1 cellular context compared by ENCODE assay signal in genomic region chr1:32964461-32965250, GRCh38.
A peak's percentile ranks its signal among the peaks of the same experiment; 100 is the strongest.
TF ChIP-seq lines count a peak whose summit lies in the region.

Gene RNF19B (minus strand): TSS chr1:32964809. CDS start chr1:32964685, 124 bp downstream.

TF ChIP-seq in HepG2, 621 proteins besides CTCF, POLR2A, EP300 and RAD21 (continued from another document and continues in another):
- TF ChIP-seq PAXIP1 (CRISPR knock-in tag; conservative IDR thresholded peaks at IDR 0.05) (peak; percentile 47; the same call in 1 of the 2 replicates), YY1 (IDR thresholded peaks at IDR 0.05; ENCODE audit: insufficient read depth, insufficient replicate concordance, low read depth, low read length) (peak; percentile 96), ARHGAP35 (CRISPR knock-in tag; IDR thresholded peaks at IDR 0.05; ENCODE audit: borderline replicate concordance) (peak; percentile 64; the same call in 1 of the 2 replicates), PHB2 (IDR thresholded peaks at IDR 0.05; ENCODE audit: partially characterized antibody) (no peak), ZIK1 (CRISPR knock-in tag; IDR thresholded peaks at IDR 0.05; ENCODE audit: borderline replicate concordance, low read depth) (no peak), HOXA5 (CRISPR knock-in tag; IDR thresholded peaks at IDR 0.05) (0 out of 2 replicates have a peak, but pooled peaks have one; percentile 57), HMG20A (CRISPR knock-in tag; IDR thresholded peaks at IDR 0.05; ENCODE audit: borderline replicate concordance) (peak; percentile 24; the same call in 1 of the 2 replicates), SPEN (CRISPR knock-in tag; IDR thresholded peaks at IDR 0.05; ENCODE audit: low read depth) (peak; percentile 76), ZBTB20 (CRISPR knock-in tag; IDR thresholded peaks at IDR 0.05; ENCODE audit: borderline replicate concordance, low read depth) (peak; percentile 41; the same call in 1 of the 2 replicates), MTA1 (CRISPR knock-in tag; IDR thresholded peaks at IDR 0.05; ENCODE audit: borderline replicate concordance) (no peak), NR2F1 (CRISPR knock-in tag; IDR thresholded peaks at IDR 0.05) (no peak), GABPA (IDR thresholded peaks at IDR 0.05; ENCODE audit: low read depth, low read length) (no peak), GABPA (CRISPR knock-in tag; IDR thresholded peaks at IDR 0.05; ENCODE audit: low read depth) (no peak), ZSCAN25 (CRISPR knock-in tag; IDR thresholded peaks at IDR 0.05) (peak; percentile 83; the same call in 1 of the 2 replicates), ZNF891 (CRISPR knock-in tag; IDR thresholded peaks at IDR 0.05) (peak; percentile 31; the same call in 1 of the 2 replicates), ISX (CRISPR knock-in tag; conservative IDR thresholded peaks at IDR 0.05) (no peak), ZNF136 (CRISPR knock-in tag; IDR thresholded peaks at IDR 0.05; ENCODE audit: low read depth) (peak; percentile 58; the same call in 1 of the 2 replicates), KLF15 (CRISPR knock-in tag; IDR thresholded peaks at IDR 0.05; ENCODE audit: borderline replicate concordance) (no peak), ZNF644 (CRISPR knock-in tag; IDR thresholded peaks at IDR 0.05; ENCODE audit: low read depth) (peak; percentile 99), ZNF292 (CRISPR knock-in tag; IDR thresholded peaks at IDR 0.05; ENCODE audit: borderline replicate concordance, low read depth) (no peak), ZNF207 (IDR thresholded peaks at IDR 0.05; ENCODE audit: borderline replicate concordance) (no peak), ZNF235 (CRISPR knock-in tag; IDR thresholded peaks at IDR 0.05; ENCODE audit: borderline replicate concordance) (no peak), ZNF570 (CRISPR knock-in tag; IDR thresholded peaks at IDR 0.05; ENCODE audit: borderline replicate concordance) (no peak), ZNF879 (CRISPR knock-in tag; IDR thresholded peaks at IDR 0.05) (no peak), KAT8 (CRISPR knock-in tag; IDR thresholded peaks at IDR 0.05) (peak; percentile 90), ZSCAN20 (CRISPR knock-in tag; IDR thresholded peaks at IDR 0.05; ENCODE audit: borderline replicate concordance) (no peak), ZNF562 (CRISPR knock-in tag; IDR thresholded peaks at IDR 0.05; ENCODE audit: borderline replicate concordance) (no peak), ZBTB46 (CRISPR knock-in tag; IDR thresholded peaks at IDR 0.05; ENCODE audit: borderline replicate concordance) (no peak), ZNF256 (CRISPR knock-in tag; conservative IDR thresholded peaks at IDR 0.05) (no peak), SMAD9 (CRISPR knock-in tag; IDR thresholded peaks at IDR 0.05) (no peak), SUZ12 (IDR thresholded peaks at IDR 0.05; ENCODE audit: low read depth, low read length) (no peak), ZNF589 (CRISPR knock-in tag; conservative IDR thresholded peaks at IDR 0.05) (0 out of 2 replicates have a peak, but pooled peaks have one; percentile 20), ZNF605 (CRISPR knock-in tag; IDR thresholded peaks at IDR 0.05) (no peak), ARNT2 (CRISPR knock-in tag; IDR thresholded peaks at IDR 0.05; ENCODE audit: low read depth) (peak; percentile 88), RBM22 (optimal IDR thresholded peaks at IDR 0.05; ENCODE audit: low read length) (no peak), IRF2 (CRISPR knock-in tag; IDR thresholded peaks at IDR 0.05) (peak; percentile 71; the same call in 1 of the 2 replicates), TRIM24 (CRISPR knock-in tag; IDR thresholded peaks at IDR 0.05) (no peak), HMGA1 (CRISPR knock-in tag; conservative IDR thresholded peaks at IDR 0.05) (no peak), DNMT1 (CRISPR knock-in tag; IDR thresholded peaks at IDR 0.05) (no peak), CEBPG (CRISPR knock-in tag; IDR thresholded peaks at IDR 0.05) (0 out of 2 replicates have a peak, but pooled peaks have one; percentile 25), HNRNPH1 (optimal IDR thresholded peaks at IDR 0.05; ENCODE audit: low read depth, low read length) (no peak), ASH2L (IDR thresholded peaks at IDR 0.05; ENCODE audit: insufficient read length, low read depth, low read length) (peak; percentile 30), SNAPC5 (CRISPR knock-in tag; IDR thresholded peaks at IDR 0.05; ENCODE audit: borderline replicate concordance) (no peak), NFE2L1 (CRISPR knock-in tag; IDR thresholded peaks at IDR 0.05; ENCODE audit: borderline replicate concordance) (no peak), MATR3 (CRISPR knock-in tag; IDR thresholded peaks at IDR 0.05) (no peak), TEF (CRISPR knock-in tag; IDR thresholded peaks at IDR 0.05) (no peak), MXD3 (CRISPR knock-in tag; IDR thresholded peaks at IDR 0.05) (peak; percentile 75), ZNF460 (CRISPR knock-in tag; IDR thresholded peaks at IDR 0.05; ENCODE audit: borderline replicate concordance) (no peak), KAT7 (CRISPR knock-in tag; IDR thresholded peaks at IDR 0.05; ENCODE audit: borderline replicate concordance) (no peak; the same call in 1 of the 2 replicates), PCBP2 (optimal IDR thresholded peaks at IDR 0.05; ENCODE audit: low read depth, low read length, poor library complexity, severe bottlenecking) (no peak), ZC3H4 (CRISPR knock-in tag; IDR thresholded peaks at IDR 0.05; ENCODE audit: borderline replicate concordance) (no peak), NONO (IDR thresholded peaks at IDR 0.05) (no peak), NONO (CRISPR knock-in tag; conservative IDR thresholded peaks at IDR 0.05) (peak; percentile 65), MYC (CRISPR knock-in tag; IDR thresholded peaks at IDR 0.05; ENCODE audit: borderline replicate concordance) (no peak; the same call in 1 of the 2 replicates), TOE1 (CRISPR knock-in tag; IDR thresholded peaks at IDR 0.05) (peak; percentile 89; the same call in 1 of the 2 replicates), NFATC3 (CRISPR knock-in tag; IDR thresholded peaks at IDR 0.05) (no peak), PLRG1 (conservative IDR thresholded peaks at IDR 0.05) (no peak)
- TF ChIP-seq, protein P1, sequence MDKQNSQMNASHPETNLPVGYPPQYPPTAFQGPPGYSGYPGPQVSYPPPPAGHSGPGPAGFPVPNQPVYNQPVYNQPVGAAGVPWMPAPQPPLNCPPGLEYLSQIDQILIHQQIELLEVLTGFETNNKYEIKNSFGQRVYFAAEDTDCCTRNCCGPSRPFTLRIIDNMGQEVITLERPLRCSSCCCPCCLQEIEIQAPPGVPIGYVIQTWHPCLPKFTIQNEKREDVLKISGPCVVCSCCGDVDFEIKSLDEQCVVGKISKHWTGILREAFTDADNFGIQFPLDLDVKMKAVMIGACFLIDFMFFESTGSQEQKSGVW (CRISPR knock-in tag; IDR thresholded peaks at IDR 0.05; ENCODE audit: borderline replicate concordance) = no peak
- TF ChIP-seq, protein P2, sequence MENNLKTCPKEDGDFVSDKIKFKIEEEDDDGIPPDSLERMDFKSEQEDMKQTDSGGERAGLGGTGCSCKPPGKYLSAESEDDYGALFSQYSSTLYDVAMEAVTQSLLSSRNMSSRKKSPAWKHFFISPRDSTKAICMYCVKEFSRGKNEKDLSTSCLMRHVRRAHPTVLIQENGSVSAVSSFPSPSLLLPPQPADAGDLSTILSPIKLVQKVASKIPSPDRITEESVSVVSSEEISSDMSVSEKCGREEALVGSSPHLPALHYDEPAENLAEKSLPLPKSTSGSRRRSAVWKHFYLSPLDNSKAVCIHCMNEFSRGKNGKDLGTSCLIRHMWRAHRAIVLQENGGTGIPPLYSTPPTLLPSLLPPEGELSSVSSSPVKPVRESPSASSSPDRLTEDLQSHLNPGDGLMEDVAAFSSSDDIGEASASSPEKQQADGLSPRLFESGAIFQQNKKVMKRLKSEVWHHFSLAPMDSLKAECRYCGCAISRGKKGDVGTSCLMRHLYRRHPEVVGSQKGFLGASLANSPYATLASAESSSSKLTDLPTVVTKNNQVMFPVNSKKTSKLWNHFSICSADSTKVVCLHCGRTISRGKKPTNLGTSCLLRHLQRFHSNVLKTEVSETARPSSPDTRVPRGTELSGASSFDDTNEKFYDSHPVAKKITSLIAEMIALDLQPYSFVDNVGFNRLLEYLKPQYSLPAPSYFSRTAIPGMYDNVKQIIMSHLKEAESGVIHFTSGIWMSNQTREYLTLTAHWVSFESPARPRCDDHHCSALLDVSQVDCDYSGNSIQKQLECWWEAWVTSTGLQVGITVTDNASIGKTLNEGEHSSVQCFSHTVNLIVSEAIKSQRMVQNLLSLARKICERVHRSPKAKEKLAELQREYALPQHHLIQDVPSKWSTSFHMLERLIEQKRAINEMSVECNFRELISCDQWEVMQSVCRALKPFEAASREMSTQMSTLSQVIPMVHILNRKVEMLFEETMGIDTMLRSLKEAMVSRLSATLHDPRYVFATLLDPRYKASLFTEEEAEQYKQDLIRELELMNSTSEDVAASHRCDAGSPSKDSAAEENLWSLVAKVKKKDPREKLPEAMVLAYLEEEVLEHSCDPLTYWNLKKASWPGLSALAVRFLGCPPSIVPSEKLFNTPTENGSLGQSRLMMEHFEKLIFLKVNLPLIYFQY (CRISPR knock-in tag; IDR thresholded peaks at IDR 0.05; ENCODE audit: borderline replicate concordance) = 0 out of 2 replicates have a peak, but pooled peaks have one; percentile 38
- TF ChIP-seq, protein P3, sequence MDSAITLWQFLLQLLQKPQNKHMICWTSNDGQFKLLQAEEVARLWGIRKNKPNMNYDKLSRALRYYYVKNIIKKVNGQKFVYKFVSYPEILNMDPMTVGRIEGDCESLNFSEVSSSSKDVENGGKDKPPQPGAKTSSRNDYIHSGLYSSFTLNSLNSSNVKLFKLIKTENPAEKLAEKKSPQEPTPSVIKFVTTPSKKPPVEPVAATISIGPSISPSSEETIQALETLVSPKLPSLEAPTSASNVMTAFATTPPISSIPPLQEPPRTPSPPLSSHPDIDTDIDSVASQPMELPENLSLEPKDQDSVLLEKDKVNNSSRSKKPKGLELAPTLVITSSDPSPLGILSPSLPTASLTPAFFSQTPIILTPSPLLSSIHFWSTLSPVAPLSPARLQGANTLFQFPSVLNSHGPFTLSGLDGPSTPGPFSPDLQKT (CRISPR knock-in tag; IDR thresholded peaks at IDR 0.05; ENCODE audit: borderline replicate concordance) = no peak
- TF ChIP-seq, protein P4, sequence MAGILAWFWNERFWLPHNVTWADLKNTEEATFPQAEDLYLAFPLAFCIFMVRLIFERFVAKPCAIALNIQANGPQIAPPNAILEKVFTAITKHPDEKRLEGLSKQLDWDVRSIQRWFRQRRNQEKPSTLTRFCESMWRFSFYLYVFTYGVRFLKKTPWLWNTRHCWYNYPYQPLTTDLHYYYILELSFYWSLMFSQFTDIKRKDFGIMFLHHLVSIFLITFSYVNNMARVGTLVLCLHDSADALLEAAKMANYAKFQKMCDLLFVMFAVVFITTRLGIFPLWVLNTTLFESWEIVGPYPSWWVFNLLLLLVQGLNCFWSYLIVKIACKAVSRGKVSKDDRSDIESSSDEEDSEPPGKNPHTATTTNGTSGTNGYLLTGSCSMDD (CRISPR knock-in tag; IDR thresholded peaks at IDR 0.05) = no peak
- TF ChIP-seq, protein P5, sequence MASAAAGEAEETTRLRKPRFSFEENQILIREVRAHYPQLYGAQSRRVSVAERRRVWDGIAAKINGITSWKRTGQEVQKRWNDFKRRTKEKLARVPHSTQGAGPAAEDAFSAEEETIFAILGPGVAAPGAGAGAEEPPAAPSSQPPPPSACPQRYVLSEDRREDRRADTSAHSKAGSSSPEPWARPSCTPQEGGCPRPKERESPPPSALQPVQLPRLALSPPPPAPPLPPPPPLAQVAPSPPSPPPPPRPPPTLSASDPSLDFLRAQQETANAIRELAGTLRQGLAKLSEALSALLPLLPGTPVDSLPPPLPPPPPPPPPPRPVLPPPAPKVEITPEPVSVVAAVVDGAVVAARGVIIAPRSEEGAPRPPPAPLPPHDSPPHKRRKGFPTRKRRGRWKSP (CRISPR knock-in tag; IDR thresholded peaks at IDR 0.05) = peak; percentile 97
